22 cellular contexts compared by ENCODE assay signal in the genomic region with DNA sequence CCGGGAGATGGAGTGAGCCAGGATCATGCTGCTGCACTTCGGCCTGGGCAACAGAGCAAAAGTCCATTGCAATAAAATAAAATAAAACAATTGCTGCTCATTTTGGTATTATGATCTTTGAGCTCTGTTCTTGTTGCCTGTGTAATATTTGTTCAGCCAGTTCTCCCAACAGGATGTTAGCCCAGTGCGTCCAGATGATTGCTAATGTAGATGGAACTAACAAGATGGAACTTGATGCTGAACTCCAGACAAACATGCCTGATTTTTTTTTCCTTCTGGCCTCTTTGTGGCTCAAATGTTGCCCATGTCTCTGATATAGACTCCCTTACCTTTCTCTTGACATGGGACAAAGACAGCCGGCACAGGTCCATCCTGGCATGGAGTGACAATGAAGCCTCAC. TPM values are rescaled to one million over a fixed set of nuclear protein-coding genes. Genes with fewer than 3 reads are reported as not detected.
DNase-seq lines count a peak whose midpoint lies in the region; ATAC-seq, FAIRE-seq and TF ChIP-seq lines count a peak whose summit lies in the region.
"Had no signal": no experiment of that assay in that cellular context is flagged by ENCODE, and none has a peak within 500 bp of the region (broad histone marks: within the 10 kb centered on the region; RNA-seq: fewer than 3 reads in every experiment).

No MANE protein-coding gene starts in this region.

- FAIRE-seq in astrocyte (lab: Jason Lieb, UNC) (peak; percentile 74), colon (lab: Jason Lieb, UNC) (peak; percentile 94)
- FAIRE-seq: A549, G401.6, GM12891 had no signal

- peak; percentile 35 for ATAC-seq in left colon
- ATAC-seq: A549; CD8-positive, alpha-beta T cell had no signal

- no peaks in the 10 kb centered on the region for H3K36me3 Mint-ChIP-seq in astrocyte (ENCODE audit: low read depth, unreplicated experiment)
- no peaks in the 10 kb centered on the region for H3K36me3 Mint-ChIP-seq in type B pancreatic cell
- H3K36me3 Mint-ChIP-seq: CD8-positive, alpha-beta T cell had no signal

- H3K4me1 Mint-ChIP-seq in astrocyte (ENCODE audit: low read depth, unreplicated experiment), result no peaks in the 10 kb centered on the region
- H3K4me1 Mint-ChIP-seq in type B pancreatic cell (ENCODE audit: unreplicated experiment), result no peaks in the 10 kb centered on the region
- H3K4me1 Mint-ChIP-seq: B cell had no signal

- H3K9ac ChIP-seq in astrocyte (ENCODE audit: low read length), result no peak overlapping the region
- H3K9ac ChIP-seq: BLaER1 treated with 17β-estradiol and CSF1 and Interleukin-3, amounts not matched to agents 10 nM and 100 nM had no signal

- H3K4me1 ChIP-seq in astrocyte (ENCODE audit: insufficient read depth, low read length), result no peaks in the 10 kb centered on the region
- H3K4me1 ChIP-seq: A549, Caco-2 had no signal

- no peaks in the 10 kb centered on the region for H3K9me3 Mint-ChIP-seq in astrocyte (ENCODE audit: unreplicated experiment)
- H3K9me3 Mint-ChIP-seq in type B pancreatic cell, result no peaks in the 10 kb centered on the region
- H3K9me3 Mint-ChIP-seq: CD4-positive, alpha-beta T cell; CD8-positive, alpha-beta T cell had no signal

- no peaks in the 10 kb centered on the region for H3K27me3 ChIP-seq in astrocyte (ENCODE audit: insufficient read depth, low read length)

- DNase-seq in astrocyte (ENCODE audit: low read depth), result no peak
- DNase-seq in epithelial cell of prostate (ENCODE audit: low read depth, low spot score), result no peak
- no peak for DNase-seq in left colon
- DNase-seq in NCI-H1436 treated with DMSO at 0.1 percent for 48 hours (lab: John Stamatoyannopoulos, UW), result no peak
- DNase-seq in NCI-H1092 treated with DMSO at 0.1 percent for 48 hours (lab: John Stamatoyannopoulos, UW), result no peak
- DNase-seq in type B pancreatic cell (ENCODE audit: extremely low spot score, unreplicated experiment), result no peak
- DNase-seq: AML-193; Caco-2; Calu3; CD4-positive, alpha-beta T cell; CD8-positive, alpha-beta T cell; DMS79 treated with DMSO at 0.1 percent for 48 hours; GF-D8 had no signal

- H2AFZ ChIP-seq in astrocyte (ENCODE audit: low read depth, low read length), result no peak overlapping the region

- no peak overlapping the region for H3K4me2 ChIP-seq in astrocyte (ENCODE audit: low read length)
- H3K4me2 ChIP-seq: A549; BLaER1 treated with 17β-estradiol and CSF1 and Interleukin-3, amounts not matched to agents 10 nM and 100 nM had no signal

- TF ChIP-seq CTCF in astrocyte (IDR thresholded peaks at IDR 0.05; ENCODE audit: insufficient read depth, low read depth, low read length) (no peak), type B pancreatic cell (conservative IDR thresholded peaks at IDR 0.05) (no peak)

- H3K79me2 ChIP-seq in astrocyte (ENCODE audit: insufficient read depth, low read length), result no peaks in the 10 kb centered on the region

- H3K27ac Mint-ChIP-seq in astrocyte (ENCODE audit: unreplicated experiment) (no peak overlapping the region), type B pancreatic cell (no peak overlapping the region)
- H3K27ac Mint-ChIP-seq: B cell; CD4-positive, alpha-beta T cell; CD8-positive, alpha-beta T cell had no signal

- intact Hi-C loops in left colon (cut with DNase I, micrococcal nuclease), result no loop called here

- H3K9me3 ChIP-seq in astrocyte (ENCODE audit: insufficient read depth, low read depth, low read length), result no peaks in the 10 kb centered on the region
- H3K9me3 ChIP-seq: A549, Caco-2 had no signal

- H3K36me3 ChIP-seq in astrocyte (ENCODE audit: insufficient read depth, low read length), result no peaks in the 10 kb centered on the region
- H3K36me3 ChIP-seq: BLaER1 treated with 17β-estradiol and CSF1 and Interleukin-3, amounts not matched to agents 10 nM and 100 nM had no signal

- H3K4me3 Mint-ChIP-seq in astrocyte (ENCODE audit: unreplicated experiment) (no peak overlapping the region), type B pancreatic cell (no peak overlapping the region)
- H3K4me3 Mint-ChIP-seq: B cell; CD4-positive, alpha-beta T cell; CD8-positive, alpha-beta T cell had no signal

- no peaks in the 10 kb centered on the region for H4K20me1 ChIP-seq in astrocyte (ENCODE audit: insufficient read depth, low read length)
- H4K20me1 ChIP-seq: BLaER1 treated with 17β-estradiol and CSF1 and Interleukin-3, amounts not matched to agents 10 nM and 100 nM had no signal

- H3K27ac ChIP-seq in astrocyte (ENCODE audit: low read depth, low read length), result no peak overlapping the region
- peak overlapping the region; percentile 78 for H3K27ac ChIP-seq in epithelial cell of prostate
- H3K27ac ChIP-seq: 22Rv1; A549; BLaER1 treated with 17β-estradiol and CSF1 and Interleukin-3, amounts not matched to agents 10 nM and 100 nM; C4-2B had no signal

- peaks cover 8% of the 10 kb centered on the region for H3K27me3 Mint-ChIP-seq in astrocyte (ENCODE audit: low read depth, unreplicated experiment)
- peaks cover 4% of the 10 kb centered on the region for H3K27me3 Mint-ChIP-seq in type B pancreatic cell

- H3K4me3 ChIP-seq in astrocyte (ENCODE audit: insufficient read depth, low read depth, low read length), result no peak overlapping the region
- H3K4me3 ChIP-seq: A549; BLaER1 treated with 17β-estradiol and CSF1 and Interleukin-3, amounts not matched to agents 10 nM and 100 nM had no signal

RNA-seq across cellular contexts. Expression of a gene that starts 15.8 kb away (rescaled TPM):
- total RNA-seq in astrocyte, result not detected in 2 replicates
- total RNA-seq in left colon, result not detected
- not detected in 2 replicates for total RNA-seq in type B pancreatic cell (ENCODE audit: low replicate concordance)
- total RNA-seq: A172; B cell; Caco-2; Calu3; CD4-positive, alpha-beta T cell; CD8-positive, alpha-beta T cell had no signal

RNA-seq across cellular contexts. Expression of a gene that starts 50.4 kb away (rescaled TPM):
- total RNA-seq in astrocyte, result not detected in 2 replicates
- not detected for total RNA-seq in left colon
- total RNA-seq in type B pancreatic cell (ENCODE audit: low replicate concordance), result not detected in 2 replicates
- total RNA-seq: A172; B cell; Caco-2; Calu3; CD4-positive, alpha-beta T cell; CD8-positive, alpha-beta T cell had no signal
